Comparison of ENCODE assay signal across 1 cellular context in the genomic region with DNA sequence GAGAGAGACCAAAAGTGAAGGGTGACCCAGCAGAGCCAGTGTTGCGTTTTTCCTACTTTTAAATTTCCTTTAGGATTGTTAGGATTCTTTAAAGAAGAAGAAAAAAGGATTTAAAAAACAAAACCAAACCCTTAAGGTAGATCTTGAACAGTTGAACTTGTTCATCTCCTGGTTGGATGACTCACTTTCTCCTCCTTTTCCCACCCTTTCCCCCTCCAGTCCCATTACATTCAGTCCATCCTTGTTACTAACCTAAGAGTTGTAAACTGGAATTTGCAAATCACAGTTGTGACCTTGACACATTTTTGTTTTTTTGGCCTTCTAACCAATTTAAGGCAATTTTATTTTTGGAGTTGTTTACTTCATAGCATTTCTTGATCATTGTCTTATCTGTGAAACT.
TF ChIP-seq lines count a peak whose summit lies in the region.

No MANE protein-coding gene starts in this region.

TF ChIP-seq in IMR-90, 13 proteins besides CTCF, POLR2A, EP300 and RAD21 (continued from another document):
- TF ChIP-seq, protein P1, sequence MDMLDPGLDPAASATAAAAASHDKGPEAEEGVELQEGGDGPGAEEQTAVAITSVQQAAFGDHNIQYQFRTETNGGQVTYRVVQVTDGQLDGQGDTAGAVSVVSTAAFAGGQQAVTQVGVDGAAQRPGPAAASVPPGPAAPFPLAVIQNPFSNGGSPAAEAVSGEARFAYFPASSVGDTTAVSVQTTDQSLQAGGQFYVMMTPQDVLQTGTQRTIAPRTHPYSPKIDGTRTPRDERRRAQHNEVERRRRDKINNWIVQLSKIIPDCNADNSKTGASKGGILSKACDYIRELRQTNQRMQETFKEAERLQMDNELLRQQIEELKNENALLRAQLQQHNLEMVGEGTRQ (IDR thresholded peaks at IDR 0.05; ENCODE audit: low read depth, low read length): no peak
- TF ChIP-seq RFX5 (IDR thresholded peaks at IDR 0.05; ENCODE audit: low read depth, low read length) (no peak), MAFK (IDR thresholded peaks at IDR 0.05; ENCODE audit: low read depth, low read length) (no peak), FOS (IDR thresholded peaks at IDR 0.05; ENCODE audit: low read depth, low read length) (no peak), CEBPB (IDR thresholded peaks at IDR 0.05; ENCODE audit: low read depth, low read length) (no peak), RCOR1 (IDR thresholded peaks at IDR 0.05; ENCODE audit: insufficient replicate concordance, low read length) (no peak), MXI1 (IDR thresholded peaks at IDR 0.05; ENCODE audit: borderline replicate concordance, low read depth, low read length) (no peak), CHD1 (IDR thresholded peaks at IDR 0.05; ENCODE audit: low read depth, low read length) (no peak)
- TF ChIP-seq, protein P2, sequence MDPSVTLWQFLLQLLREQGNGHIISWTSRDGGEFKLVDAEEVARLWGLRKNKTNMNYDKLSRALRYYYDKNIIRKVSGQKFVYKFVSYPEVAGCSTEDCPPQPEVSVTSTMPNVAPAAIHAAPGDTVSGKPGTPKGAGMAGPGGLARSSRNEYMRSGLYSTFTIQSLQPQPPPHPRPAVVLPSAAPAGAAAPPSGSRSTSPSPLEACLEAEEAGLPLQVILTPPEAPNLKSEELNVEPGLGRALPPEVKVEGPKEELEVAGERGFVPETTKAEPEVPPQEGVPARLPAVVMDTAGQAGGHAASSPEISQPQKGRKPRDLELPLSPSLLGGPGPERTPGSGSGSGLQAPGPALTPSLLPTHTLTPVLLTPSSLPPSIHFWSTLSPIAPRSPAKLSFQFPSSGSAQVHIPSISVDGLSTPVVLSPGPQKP (IDR thresholded peaks at IDR 0.05; ENCODE audit: borderline replicate concordance, low read depth, low read length): no peak
